In the genomic region with DNA sequence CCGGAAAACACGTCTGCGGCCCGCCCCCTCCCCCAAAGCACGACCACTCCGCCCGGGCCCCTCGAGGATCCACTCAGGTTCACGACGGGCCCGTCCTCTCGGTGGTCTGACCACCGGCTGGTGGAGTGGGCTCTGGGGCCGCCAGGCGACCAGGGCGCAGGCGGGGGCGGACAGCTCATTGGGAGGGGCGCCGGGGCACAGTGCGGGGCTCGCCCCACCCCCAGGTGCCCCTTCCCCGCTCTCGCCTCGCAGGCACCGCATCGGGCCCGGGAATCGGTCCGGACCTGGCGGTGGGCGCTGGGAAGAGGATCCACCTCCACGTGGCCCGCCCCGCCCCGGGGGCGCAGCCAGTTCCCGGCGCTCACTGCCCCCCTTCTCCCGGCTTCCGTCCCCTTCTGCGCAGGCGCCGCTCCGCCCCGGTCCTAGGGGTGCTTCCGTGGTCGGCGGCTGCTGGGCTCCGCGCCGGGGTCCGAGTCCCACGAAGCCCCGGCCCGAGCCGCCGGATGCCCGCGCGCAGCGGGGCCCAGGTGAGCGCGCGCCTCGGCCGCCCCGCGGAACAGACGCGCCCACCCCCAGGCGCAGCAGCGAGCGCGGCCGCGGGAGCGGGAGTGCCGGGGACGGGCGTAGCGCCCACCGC, we compare ENCODE assay signal across 1 cellular context.
TF ChIP-seq lines count a peak whose summit lies in the region.

A gene with protein sequence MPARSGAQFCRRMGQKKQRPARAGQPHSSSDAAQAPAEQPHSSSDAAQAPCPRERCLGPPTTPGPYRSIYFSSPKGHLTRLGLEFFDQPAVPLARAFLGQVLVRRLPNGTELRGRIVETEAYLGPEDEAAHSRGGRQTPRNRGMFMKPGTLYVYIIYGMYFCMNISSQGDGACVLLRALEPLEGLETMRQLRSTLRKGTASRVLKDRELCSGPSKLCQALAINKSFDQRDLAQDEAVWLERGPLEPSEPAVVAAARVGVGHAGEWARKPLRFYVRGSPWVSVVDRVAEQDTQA (plus strand): TSS at position 419 of the 637 bp plus-strand sequence. CDS start 85 bp downstream, at position 504.

TF ChIP-seq in HepG2, 621 proteins besides CTCF, POLR2A, EP300 and RAD21 (continued from another document and continues in another):
- TF ChIP-seq, protein P1, sequence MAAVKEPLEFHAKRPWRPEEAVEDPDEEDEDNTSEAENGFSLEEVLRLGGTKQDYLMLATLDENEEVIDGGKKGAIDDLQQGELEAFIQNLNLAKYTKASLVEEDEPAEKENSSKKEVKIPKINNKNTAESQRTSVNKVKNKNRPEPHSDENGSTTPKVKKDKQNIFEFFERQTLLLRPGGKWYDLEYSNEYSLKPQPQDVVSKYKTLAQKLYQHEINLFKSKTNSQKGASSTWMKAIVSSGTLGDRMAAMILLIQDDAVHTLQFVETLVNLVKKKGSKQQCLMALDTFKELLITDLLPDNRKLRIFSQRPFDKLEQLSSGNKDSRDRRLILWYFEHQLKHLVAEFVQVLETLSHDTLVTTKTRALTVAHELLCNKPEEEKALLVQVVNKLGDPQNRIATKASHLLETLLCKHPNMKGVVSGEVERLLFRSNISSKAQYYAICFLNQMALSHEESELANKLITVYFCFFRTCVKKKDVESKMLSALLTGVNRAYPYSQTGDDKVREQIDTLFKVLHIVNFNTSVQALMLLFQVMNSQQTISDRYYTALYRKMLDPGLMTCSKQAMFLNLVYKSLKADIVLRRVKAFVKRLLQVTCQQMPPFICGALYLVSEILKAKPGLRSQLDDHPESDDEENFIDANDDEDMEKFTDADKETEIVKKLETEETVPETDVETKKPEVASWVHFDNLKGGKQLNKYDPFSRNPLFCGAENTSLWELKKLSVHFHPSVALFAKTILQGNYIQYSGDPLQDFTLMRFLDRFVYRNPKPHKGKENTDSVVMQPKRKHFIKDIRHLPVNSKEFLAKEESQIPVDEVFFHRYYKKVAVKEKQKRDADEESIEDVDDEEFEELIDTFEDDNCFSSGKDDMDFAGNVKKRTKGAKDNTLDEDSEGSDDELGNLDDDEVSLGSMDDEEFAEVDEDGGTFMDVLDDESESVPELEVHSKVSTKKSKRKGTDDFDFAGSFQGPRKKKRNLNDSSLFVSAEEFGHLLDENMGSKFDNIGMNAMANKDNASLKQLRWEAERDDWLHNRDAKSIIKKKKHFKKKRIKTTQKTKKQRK (IDR thresholded peaks at IDR 0.05; ENCODE audit: low read length): no peak
- TF ChIP-seq, protein P2, sequence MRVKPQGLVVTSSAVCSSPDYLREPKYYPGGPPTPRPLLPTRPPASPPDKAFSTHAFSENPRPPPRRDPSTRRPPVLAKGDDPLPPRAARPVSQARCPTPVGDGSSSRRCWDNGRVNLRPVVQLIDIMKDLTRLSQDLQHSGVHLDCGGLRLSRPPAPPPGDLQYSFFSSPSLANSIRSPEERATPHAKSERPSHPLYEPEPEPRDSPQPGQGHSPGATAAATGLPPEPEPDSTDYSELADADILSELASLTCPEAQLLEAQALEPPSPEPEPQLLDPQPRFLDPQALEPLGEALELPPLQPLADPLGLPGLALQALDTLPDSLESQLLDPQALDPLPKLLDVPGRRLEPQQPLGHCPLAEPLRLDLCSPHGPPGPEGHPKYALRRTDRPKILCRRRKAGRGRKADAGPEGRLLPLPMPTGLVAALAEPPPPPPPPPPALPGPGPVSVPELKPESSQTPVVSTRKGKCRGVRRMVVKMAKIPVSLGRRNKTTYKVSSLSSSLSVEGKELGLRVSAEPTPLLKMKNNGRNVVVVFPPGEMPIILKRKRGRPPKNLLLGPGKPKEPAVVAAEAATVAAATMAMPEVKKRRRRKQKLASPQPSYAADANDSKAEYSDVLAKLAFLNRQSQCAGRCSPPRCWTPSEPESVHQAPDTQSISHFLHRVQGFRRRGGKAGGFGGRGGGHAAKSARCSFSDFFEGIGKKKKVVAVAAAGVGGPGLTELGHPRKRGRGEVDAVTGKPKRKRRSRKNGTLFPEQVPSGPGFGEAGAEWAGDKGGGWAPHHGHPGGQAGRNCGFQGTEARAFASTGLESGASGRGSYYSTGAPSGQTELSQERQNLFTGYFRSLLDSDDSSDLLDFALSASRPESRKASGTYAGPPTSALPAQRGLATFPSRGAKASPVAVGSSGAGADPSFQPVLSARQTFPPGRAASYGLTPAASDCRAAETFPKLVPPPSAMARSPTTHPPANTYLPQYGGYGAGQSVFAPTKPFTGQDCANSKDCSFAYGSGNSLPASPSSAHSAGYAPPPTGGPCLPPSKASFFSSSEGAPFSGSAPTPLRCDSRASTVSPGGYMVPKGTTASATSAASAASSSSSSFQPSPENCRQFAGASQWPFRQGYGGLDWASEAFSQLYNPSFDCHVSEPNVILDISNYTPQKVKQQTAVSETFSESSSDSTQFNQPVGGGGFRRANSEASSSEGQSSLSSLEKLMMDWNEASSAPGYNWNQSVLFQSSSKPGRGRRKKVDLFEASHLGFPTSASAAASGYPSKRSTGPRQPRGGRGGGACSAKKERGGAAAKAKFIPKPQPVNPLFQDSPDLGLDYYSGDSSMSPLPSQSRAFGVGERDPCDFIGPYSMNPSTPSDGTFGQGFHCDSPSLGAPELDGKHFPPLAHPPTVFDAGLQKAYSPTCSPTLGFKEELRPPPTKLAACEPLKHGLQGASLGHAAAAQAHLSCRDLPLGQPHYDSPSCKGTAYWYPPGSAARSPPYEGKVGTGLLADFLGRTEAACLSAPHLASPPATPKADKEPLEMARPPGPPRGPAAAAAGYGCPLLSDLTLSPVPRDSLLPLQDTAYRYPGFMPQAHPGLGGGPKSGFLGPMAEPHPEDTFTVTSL (CRISPR knock-in tag; IDR thresholded peaks at IDR 0.05; ENCODE audit: borderline replicate concordance): no peak
- TF ChIP-seq ZZZ3 (CRISPR knock-in tag; IDR thresholded peaks at IDR 0.05; ENCODE audit: borderline replicate concordance) (no peak), SP4 (CRISPR knock-in tag; IDR thresholded peaks at IDR 0.05) (peak; percentile 51; the same call in 1 of the 2 replicates), ADNP (CRISPR knock-in tag; IDR thresholded peaks at IDR 0.05) (no peak), ZNF878 (CRISPR knock-in tag; IDR thresholded peaks at IDR 0.05) (no peak), RARG (CRISPR knock-in tag; IDR thresholded peaks at IDR 0.05; ENCODE audit: low read depth) (no peak), AGO1 (IDR thresholded peaks at IDR 0.05; ENCODE audit: low read depth, low read length, poor library complexity, severe bottlenecking) (no peak), ZNF10 (CRISPR knock-in tag; IDR thresholded peaks at IDR 0.05; ENCODE audit: borderline replicate concordance, low read depth) (no peak), KLF13 (CRISPR knock-in tag; IDR thresholded peaks at IDR 0.05) (no peak), ZFP82 (CRISPR knock-in tag; IDR thresholded peaks at IDR 0.05; ENCODE audit: borderline replicate concordance) (no peak), ZBTB3 (CRISPR knock-in tag; IDR thresholded peaks at IDR 0.05; ENCODE audit: borderline replicate concordance, low read depth) (no peak), REL (CRISPR knock-in tag; conservative IDR thresholded peaks at IDR 0.05) (no peak), MYNN (CRISPR knock-in tag; IDR thresholded peaks at IDR 0.05; ENCODE audit: low read depth) (no peak), SNAI1 (CRISPR knock-in tag; IDR thresholded peaks at IDR 0.05; ENCODE audit: borderline replicate concordance) (0 out of 2 replicates have a peak, but pooled peaks have one; percentile 45), SAP130 (CRISPR knock-in tag; IDR thresholded peaks at IDR 0.05; ENCODE audit: low read depth) (peak; percentile 90), POLR2G (IDR thresholded peaks at IDR 0.05; ENCODE audit: low read depth, low read length) (no peak), ZNF205 (CRISPR knock-in tag; IDR thresholded peaks at IDR 0.05) (no peak), ZNF557 (CRISPR knock-in tag; IDR thresholded peaks at IDR 0.05) (no peak), ZNF83 (CRISPR knock-in tag; IDR thresholded peaks at IDR 0.05; ENCODE audit: borderline replicate concordance) (no peak), U2AF1 (optimal IDR thresholded peaks at IDR 0.05; ENCODE audit: low read depth, low read length) (no peak), KMT2A (CRISPR knock-in tag; IDR thresholded peaks at IDR 0.05) (0 out of 2 replicates have a peak, but pooled peaks have one; percentile 44)
- TF ChIP-seq, protein P3, sequence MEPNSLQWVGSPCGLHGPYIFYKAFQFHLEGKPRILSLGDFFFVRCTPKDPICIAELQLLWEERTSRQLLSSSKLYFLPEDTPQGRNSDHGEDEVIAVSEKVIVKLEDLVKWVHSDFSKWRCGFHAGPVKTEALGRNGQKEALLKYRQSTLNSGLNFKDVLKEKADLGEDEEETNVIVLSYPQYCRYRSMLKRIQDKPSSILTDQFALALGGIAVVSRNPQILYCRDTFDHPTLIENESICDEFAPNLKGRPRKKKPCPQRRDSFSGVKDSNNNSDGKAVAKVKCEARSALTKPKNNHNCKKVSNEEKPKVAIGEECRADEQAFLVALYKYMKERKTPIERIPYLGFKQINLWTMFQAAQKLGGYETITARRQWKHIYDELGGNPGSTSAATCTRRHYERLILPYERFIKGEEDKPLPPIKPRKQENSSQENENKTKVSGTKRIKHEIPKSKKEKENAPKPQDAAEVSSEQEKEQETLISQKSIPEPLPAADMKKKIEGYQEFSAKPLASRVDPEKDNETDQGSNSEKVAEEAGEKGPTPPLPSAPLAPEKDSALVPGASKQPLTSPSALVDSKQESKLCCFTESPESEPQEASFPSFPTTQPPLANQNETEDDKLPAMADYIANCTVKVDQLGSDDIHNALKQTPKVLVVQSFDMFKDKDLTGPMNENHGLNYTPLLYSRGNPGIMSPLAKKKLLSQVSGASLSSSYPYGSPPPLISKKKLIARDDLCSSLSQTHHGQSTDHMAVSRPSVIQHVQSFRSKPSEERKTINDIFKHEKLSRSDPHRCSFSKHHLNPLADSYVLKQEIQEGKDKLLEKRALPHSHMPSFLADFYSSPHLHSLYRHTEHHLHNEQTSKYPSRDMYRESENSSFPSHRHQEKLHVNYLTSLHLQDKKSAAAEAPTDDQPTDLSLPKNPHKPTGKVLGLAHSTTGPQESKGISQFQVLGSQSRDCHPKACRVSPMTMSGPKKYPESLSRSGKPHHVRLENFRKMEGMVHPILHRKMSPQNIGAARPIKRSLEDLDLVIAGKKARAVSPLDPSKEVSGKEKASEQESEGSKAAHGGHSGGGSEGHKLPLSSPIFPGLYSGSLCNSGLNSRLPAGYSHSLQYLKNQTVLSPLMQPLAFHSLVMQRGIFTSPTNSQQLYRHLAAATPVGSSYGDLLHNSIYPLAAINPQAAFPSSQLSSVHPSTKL (CRISPR knock-in tag; IDR thresholded peaks at IDR 0.05): peak; percentile 17; the same call in 1 of the 2 replicates
- TF ChIP-seq, protein P4, sequence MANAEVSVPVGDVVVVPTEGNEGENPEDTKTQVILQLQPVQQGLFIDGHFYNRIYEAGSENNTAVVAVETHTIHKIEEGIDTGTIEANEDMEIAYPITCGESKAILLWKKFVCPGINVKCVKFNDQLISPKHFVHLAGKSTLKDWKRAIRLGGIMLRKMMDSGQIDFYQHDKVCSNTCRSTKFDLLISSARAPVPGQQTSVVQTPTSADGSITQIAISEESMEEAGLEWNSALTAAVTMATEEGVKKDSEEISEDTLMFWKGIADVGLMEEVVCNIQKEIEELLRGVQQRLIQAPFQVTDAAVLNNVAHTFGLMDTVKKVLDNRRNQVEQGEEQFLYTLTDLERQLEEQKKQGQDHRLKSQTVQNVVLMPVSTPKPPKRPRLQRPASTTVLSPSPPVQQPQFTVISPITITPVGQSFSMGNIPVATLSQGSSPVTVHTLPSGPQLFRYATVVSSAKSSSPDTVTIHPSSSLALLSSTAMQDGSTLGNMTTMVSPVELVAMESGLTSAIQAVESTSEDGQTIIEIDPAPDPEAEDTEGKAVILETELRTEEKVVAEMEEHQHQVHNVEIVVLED (CRISPR knock-in tag; IDR thresholded peaks at IDR 0.05; ENCODE audit: borderline replicate concordance): no peak
- TF ChIP-seq, protein P5, sequence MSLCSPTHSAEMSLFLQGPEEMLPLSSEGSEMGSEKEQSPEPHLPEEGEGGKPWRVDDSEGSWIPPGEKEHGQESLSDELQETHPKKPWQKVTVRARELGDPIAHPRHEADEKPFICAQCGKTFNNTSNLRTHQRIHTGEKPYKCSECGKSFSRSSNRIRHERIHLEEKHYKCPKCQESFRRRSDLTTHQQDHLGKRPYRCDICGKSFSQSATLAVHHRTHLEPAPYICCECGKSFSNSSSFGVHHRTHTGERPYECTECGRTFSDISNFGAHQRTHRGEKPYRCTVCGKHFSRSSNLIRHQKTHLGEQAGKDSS (CRISPR knock-in tag; IDR thresholded peaks at IDR 0.05; ENCODE audit: borderline replicate concordance, low read depth): peak; percentile 26; the same call in 1 of the 2 replicates
- TF ChIP-seq, protein P6, sequence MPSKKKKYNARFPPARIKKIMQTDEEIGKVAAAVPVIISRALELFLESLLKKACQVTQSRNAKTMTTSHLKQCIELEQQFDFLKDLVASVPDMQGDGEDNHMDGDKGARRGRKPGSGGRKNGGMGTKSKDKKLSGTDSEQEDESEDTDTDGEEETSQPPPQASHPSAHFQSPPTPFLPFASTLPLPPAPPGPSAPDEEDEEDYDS (CRISPR knock-in tag; IDR thresholded peaks at IDR 0.05): peak; percentile 49; the same call in 1 of the 2 replicates
